1 cellular context compared by ENCODE assay signal in the genomic region with DNA sequence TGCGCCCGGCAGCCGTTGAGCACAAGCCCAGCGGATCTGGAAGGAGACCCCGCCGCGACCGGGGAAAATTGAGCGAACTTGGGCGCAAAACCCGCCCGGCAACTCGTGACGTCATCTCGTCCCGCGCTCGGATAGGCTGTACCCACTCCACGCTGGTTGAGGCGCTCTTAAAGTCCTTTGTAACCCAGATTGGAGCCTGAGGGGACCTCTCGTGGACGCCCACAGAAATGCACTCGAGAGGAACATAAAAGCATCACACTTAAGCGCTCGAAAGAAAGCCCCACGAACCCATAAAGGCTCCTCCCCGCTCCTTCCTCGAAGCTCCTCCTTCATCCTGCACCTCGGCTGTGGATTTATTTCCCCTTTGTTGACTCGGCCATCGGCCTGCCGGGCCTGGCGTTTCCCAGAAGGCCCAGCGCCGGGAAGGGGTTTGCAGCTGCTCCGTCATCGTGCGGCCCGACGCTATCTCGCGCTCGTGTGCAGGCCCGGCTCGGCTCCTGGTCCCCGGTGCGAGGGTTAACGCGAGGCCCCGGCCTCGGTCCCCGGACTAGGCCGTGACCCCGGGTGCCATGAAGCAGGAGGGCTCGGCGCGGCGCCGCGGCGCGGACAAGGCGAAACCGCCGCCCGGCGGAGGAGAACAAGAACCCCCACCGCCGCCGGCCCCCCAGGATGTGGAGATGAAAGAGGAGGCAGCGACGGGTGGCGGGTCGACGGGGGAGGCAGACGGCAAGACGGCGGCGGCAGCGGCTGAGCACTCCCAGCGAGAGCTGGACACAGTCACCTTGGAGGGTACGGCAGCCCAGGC.
TF ChIP-seq lines count a peak whose summit lies in the region.

A gene (plus strand): TSS at position 406 of the 805 bp plus-strand sequence. CDS start 164 bp downstream, at position 570.

TF ChIP-seq in GM12878, 131 proteins besides CTCF, POLR2A, EP300 and RAD21 (continued from another document and continues in another):
- TF ChIP-seq, protein P1, sequence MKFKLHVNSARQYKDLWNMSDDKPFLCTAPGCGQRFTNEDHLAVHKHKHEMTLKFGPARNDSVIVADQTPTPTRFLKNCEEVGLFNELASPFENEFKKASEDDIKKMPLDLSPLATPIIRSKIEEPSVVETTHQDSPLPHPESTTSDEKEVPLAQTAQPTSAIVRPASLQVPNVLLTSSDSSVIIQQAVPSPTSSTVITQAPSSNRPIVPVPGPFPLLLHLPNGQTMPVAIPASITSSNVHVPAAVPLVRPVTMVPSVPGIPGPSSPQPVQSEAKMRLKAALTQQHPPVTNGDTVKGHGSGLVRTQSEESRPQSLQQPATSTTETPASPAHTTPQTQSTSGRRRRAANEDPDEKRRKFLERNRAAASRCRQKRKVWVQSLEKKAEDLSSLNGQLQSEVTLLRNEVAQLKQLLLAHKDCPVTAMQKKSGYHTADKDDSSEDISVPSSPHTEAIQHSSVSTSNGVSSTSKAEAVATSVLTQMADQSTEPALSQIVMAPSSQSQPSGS (IDR thresholded peaks at IDR 0.05; ENCODE audit: low read length): no peak
- TF ChIP-seq RELA (IDR thresholded peaks at IDR 0.05; ENCODE audit: borderline replicate concordance, partially characterized antibody): peak; percentile 86
- TF ChIP-seq POLR2AphosphoS2 (IDR thresholded peaks at IDR 0.05; ENCODE audit: low read depth, low read length): peak; percentile 99
- peak; percentile 55 for TF ChIP-seq MEF2A (IDR thresholded peaks at IDR 0.05; ENCODE audit: insufficient read depth, low read depth, low read length)
- peak; percentile 97 for TF ChIP-seq CBX5 (IDR thresholded peaks at IDR 0.05; ENCODE audit: low read depth)
- TF ChIP-seq, protein P2, sequence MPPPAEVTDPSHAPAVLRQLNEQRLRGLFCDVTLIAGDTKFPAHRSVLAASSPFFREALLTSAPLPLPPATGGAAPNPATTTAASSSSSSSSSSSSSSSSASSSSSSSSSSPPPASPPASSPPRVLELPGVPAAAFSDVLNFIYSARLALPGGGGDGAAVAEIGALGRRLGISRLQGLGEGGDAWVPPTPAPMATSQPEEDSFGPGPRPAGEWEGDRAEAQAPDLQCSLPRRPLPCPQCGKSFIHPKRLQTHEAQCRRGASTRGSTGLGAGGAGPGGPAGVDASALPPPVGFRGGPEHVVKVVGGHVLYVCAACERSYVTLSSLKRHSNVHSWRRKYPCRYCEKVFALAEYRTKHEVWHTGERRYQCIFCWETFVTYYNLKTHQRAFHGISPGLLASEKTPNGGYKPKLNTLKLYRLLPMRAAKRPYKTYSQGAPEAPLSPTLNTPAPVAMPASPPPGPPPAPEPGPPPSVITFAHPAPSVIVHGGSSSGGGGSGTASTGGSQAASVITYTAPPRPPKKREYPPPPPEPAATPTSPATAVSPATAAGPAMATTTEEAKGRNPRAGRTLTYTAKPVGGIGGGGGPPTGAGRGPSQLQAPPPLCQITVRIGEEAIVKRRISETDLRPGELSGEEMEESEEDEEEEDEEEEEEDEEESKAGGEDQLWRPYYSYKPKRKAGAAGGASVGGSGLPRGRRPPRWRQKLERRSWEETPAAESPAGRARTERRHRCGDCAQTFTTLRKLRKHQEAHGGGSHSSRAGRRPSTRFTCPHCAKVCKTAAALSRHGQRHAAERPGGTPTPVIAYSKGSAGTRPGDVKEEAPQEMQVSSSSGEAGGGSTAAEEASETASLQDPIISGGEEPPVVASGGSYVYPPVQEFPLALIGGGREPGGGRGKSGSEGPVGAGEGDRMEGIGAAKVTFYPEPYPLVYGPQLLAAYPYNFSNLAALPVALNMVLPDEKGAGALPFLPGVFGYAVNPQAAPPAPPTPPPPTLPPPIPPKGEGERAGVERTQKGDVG (CRISPR knock-in tag; IDR thresholded peaks at IDR 0.05): no peak
- peak; percentile 35; the same call in 1 of the 2 replicates for TF ChIP-seq HDGF (IDR thresholded peaks at IDR 0.05)
- no peak for TF ChIP-seq SPI1 (IDR thresholded peaks at IDR 0.05; ENCODE audit: borderline replicate concordance, insufficient read depth, low read depth, low read length)
- peak; percentile 94 for TF ChIP-seq TARDBP (IDR thresholded peaks at IDR 0.05; ENCODE audit: borderline replicate concordance)
- no peak for TF ChIP-seq HDAC2 (IDR thresholded peaks at IDR 0.05)
- TF ChIP-seq YBX1 (IDR thresholded peaks at IDR 0.05): no peak
- TF ChIP-seq, protein P3, sequence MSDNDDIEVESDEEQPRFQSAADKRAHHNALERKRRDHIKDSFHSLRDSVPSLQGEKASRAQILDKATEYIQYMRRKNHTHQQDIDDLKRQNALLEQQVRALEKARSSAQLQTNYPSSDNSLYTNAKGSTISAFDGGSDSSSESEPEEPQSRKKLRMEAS (IDR thresholded peaks at IDR 0.05; ENCODE audit: low read depth, low read length): peak; percentile 91
- TF ChIP-seq EED (IDR thresholded peaks at IDR 0.05; ENCODE audit: low read depth): no peak
- TF ChIP-seq MEF2B (IDR thresholded peaks at IDR 0.05; ENCODE audit: partially characterized antibody, poor library complexity, severe bottlenecking): peak; percentile 31
- peak; percentile 98 for TF ChIP-seq MXI1 (IDR thresholded peaks at IDR 0.05; ENCODE audit: low read depth, low read length)
- TF ChIP-seq TCF3 (IDR thresholded peaks at IDR 0.05; ENCODE audit: borderline replicate concordance, insufficient read depth, low read depth, low read length): peak; percentile 85
- TF ChIP-seq CHD1 (IDR thresholded peaks at IDR 0.05; ENCODE audit: low read depth, low read length): peak; percentile 85; the same call in 1 of the 2 replicates
- TF ChIP-seq ZZZ3 (IDR thresholded peaks at IDR 0.05; ENCODE audit: control insufficient read depth, insufficient read length, low read depth): no peak
- peak; percentile 100 for TF ChIP-seq ATF7 (IDR thresholded peaks at IDR 0.05; ENCODE audit: low read depth)
- TF ChIP-seq NFIC (IDR thresholded peaks at IDR 0.05; ENCODE audit: low read depth, low read length): peak; percentile 20; the same call in 1 of the 2 replicates
- TF ChIP-seq, protein P4, sequence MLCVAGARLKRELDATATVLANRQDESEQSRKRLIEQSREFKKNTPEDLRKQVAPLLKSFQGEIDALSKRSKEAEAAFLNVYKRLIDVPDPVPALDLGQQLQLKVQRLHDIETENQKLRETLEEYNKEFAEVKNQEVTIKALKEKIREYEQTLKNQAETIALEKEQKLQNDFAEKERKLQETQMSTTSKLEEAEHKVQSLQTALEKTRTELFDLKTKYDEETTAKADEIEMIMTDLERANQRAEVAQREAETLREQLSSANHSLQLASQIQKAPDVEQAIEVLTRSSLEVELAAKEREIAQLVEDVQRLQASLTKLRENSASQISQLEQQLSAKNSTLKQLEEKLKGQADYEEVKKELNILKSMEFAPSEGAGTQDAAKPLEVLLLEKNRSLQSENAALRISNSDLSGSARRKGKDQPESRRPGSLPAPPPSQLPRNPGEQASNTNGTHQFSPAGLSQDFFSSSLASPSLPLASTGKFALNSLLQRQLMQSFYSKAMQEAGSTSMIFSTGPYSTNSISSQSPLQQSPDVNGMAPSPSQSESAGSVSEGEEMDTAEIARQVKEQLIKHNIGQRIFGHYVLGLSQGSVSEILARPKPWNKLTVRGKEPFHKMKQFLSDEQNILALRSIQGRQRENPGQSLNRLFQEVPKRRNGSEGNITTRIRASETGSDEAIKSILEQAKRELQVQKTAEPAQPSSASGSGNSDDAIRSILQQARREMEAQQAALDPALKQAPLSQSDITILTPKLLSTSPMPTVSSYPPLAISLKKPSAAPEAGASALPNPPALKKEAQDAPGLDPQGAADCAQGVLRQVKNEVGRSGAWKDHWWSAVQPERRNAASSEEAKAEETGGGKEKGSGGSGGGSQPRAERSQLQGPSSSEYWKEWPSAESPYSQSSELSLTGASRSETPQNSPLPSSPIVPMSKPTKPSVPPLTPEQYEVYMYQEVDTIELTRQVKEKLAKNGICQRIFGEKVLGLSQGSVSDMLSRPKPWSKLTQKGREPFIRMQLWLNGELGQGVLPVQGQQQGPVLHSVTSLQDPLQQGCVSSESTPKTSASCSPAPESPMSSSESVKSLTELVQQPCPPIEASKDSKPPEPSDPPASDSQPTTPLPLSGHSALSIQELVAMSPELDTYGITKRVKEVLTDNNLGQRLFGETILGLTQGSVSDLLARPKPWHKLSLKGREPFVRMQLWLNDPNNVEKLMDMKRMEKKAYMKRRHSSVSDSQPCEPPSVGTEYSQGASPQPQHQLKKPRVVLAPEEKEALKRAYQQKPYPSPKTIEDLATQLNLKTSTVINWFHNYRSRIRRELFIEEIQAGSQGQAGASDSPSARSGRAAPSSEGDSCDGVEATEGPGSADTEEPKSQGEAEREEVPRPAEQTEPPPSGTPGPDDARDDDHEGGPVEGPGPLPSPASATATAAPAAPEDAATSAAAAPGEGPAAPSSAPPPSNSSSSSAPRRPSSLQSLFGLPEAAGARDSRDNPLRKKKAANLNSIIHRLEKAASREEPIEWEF (IDR thresholded peaks at IDR 0.05; ENCODE audit: insufficient replicate concordance, low read depth, low read length): peak; percentile 100
- TF ChIP-seq, protein P5, sequence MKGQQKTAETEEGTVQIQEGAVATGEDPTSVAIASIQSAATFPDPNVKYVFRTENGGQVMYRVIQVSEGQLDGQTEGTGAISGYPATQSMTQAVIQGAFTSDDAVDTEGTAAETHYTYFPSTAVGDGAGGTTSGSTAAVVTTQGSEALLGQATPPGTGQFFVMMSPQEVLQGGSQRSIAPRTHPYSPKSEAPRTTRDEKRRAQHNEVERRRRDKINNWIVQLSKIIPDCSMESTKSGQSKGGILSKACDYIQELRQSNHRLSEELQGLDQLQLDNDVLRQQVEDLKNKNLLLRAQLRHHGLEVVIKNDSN (IDR thresholded peaks at IDR 0.05; ENCODE audit: borderline replicate concordance, extremely low read length, insufficient read depth, low read depth, low read length): no peak
- TF ChIP-seq BHLHE40 (IDR thresholded peaks at IDR 0.05; ENCODE audit: borderline replicate concordance in 1 of 2, low read depth in 2 of 2, low read length in 1 of 2): peak; percentile 72 to 77
- TF ChIP-seq CREB1 (IDR thresholded peaks at IDR 0.05; ENCODE audit: low read depth): peak; percentile 92
- no peak for TF ChIP-seq ESRRA (IDR thresholded peaks at IDR 0.05; ENCODE audit: low read length)
- TF ChIP-seq, protein P6, sequence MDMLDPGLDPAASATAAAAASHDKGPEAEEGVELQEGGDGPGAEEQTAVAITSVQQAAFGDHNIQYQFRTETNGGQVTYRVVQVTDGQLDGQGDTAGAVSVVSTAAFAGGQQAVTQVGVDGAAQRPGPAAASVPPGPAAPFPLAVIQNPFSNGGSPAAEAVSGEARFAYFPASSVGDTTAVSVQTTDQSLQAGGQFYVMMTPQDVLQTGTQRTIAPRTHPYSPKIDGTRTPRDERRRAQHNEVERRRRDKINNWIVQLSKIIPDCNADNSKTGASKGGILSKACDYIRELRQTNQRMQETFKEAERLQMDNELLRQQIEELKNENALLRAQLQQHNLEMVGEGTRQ (IDR thresholded peaks at IDR 0.05; ENCODE audit: borderline replicate concordance, low read depth, low read length): no peak
- TF ChIP-seq HDAC6 (IDR thresholded peaks at IDR 0.05; ENCODE audit: unreplicated experiment): no peak
- no peak; the same call in 1 of the 2 replicates for TF ChIP-seq NRF1 (conservative IDR thresholded peaks at IDR 0.05; ENCODE audit: low read depth, low read length)
- TF ChIP-seq SUPT20H (IDR thresholded peaks at IDR 0.05; ENCODE audit: borderline replicate concordance, control insufficient read depth, low read depth, low read length): no peak
- peak; percentile 78 for TF ChIP-seq SP1 (IDR thresholded peaks at IDR 0.05; ENCODE audit: low read depth, low read length)
- TF ChIP-seq, protein P7, sequence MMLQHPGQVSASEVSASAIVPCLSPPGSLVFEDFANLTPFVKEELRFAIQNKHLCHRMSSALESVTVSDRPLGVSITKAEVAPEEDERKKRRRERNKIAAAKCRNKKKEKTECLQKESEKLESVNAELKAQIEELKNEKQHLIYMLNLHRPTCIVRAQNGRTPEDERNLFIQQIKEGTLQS (IDR thresholded peaks at IDR 0.05; ENCODE audit: borderline replicate concordance, extremely low read depth, low read depth, low read length): no peak
- TF ChIP-seq RB1 (IDR thresholded peaks at IDR 0.05; ENCODE audit: borderline replicate concordance): peak; percentile 81; the same call in 1 of the 2 replicates
- TF ChIP-seq, protein P8, sequence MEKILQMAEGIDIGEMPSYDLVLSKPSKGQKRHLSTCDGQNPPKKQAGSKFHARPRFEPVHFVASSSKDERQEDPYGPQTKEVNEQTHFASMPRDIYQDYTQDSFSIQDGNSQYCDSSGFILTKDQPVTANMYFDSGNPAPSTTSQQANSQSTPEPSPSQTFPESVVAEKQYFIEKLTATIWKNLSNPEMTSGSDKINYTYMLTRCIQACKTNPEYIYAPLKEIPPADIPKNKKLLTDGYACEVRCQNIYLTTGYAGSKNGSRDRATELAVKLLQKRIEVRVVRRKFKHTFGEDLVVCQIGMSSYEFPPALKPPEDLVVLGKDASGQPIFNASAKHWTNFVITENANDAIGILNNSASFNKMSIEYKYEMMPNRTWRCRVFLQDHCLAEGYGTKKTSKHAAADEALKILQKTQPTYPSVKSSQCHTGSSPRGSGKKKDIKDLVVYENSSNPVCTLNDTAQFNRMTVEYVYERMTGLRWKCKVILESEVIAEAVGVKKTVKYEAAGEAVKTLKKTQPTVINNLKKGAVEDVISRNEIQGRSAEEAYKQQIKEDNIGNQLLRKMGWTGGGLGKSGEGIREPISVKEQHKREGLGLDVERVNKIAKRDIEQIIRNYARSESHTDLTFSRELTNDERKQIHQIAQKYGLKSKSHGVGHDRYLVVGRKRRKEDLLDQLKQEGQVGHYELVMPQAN (conservative IDR thresholded peaks at IDR 0.05): peak; percentile 97
- TF ChIP-seq, protein P9, sequence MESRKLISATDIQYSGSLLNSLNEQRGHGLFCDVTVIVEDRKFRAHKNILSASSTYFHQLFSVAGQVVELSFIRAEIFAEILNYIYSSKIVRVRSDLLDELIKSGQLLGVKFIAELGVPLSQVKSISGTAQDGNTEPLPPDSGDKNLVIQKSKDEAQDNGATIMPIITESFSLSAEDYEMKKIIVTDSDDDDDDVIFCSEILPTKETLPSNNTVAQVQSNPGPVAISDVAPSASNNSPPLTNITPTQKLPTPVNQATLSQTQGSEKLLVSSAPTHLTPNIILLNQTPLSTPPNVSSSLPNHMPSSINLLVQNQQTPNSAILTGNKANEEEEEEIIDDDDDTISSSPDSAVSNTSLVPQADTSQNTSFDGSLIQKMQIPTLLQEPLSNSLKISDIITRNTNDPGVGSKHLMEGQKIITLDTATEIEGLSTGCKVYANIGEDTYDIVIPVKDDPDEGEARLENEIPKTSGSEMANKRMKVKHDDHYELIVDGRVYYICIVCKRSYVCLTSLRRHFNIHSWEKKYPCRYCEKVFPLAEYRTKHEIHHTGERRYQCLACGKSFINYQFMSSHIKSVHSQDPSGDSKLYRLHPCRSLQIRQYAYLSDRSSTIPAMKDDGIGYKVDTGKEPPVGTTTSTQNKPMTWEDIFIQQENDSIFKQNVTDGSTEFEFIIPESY (IDR thresholded peaks at IDR 0.05): no peak
- peak; percentile 79; the same call in 1 of the 2 replicates for TF ChIP-seq FOXM1 (IDR thresholded peaks at IDR 0.05; ENCODE audit: low read depth, low read length)
- peak in 1 of 2 experiments; percentile 53; a peak in 1 of 3 replicates for TF ChIP-seq EGR1 (IDR thresholded peaks at IDR 0.05; ENCODE audit: borderline replicate concordance in 1 of 2, low read depth in 2 of 2, low read length in 2 of 2)
- TF ChIP-seq WRNIP1 (IDR thresholded peaks at IDR 0.05; ENCODE audit: borderline replicate concordance, low read depth, low read length): 0 out of 2 replicates have a peak, but pooled peaks have one; percentile 83
- TF ChIP-seq CBFB (IDR thresholded peaks at IDR 0.05; ENCODE audit: low read depth): peak; percentile 32; the same call in 1 of the 2 replicates
- TF ChIP-seq JUND (IDR thresholded peaks at IDR 0.05; ENCODE audit: low read depth, low read length): peak; percentile 70; the same call in 1 of the 2 replicates
- no peak for TF ChIP-seq PAX8 (IDR thresholded peaks at IDR 0.05)
- TF ChIP-seq NFXL1 (IDR thresholded peaks at IDR 0.05; ENCODE audit: borderline replicate concordance): no peak
- TF ChIP-seq YY1 (IDR thresholded peaks at IDR 0.05; ENCODE audit: low read depth, low read length): peak; percentile 95
- TF ChIP-seq RAD51 (IDR thresholded peaks at IDR 0.05): peak; percentile 91
- no peak for TF ChIP-seq KDM1A (IDR thresholded peaks at IDR 0.05; ENCODE audit: borderline replicate concordance)
